In genomic region chr7:143322646-143323343, GRCh38 we compare ENCODE assay signal across 17 cellular contexts. TPM values are rescaled to one million over a fixed set of nuclear protein-coding genes. Genes with fewer than 3 reads are reported as not detected.
A peak's percentile ranks its signal among the peaks of the same experiment; 100 is the strongest.
DNase-seq lines count a peak whose midpoint lies in the region; ATAC-seq, FAIRE-seq and TF ChIP-seq lines count a peak whose summit lies in the region.
"Had no signal": no experiment of that assay in that cellular context is flagged by ENCODE, and none has a peak within 500 bp of the region (broad histone marks: within the 10 kb centered on the region; RNA-seq: fewer than 3 reads in every experiment).

No MANE protein-coding gene starts in this region.

- intact Hi-C loops in left ventricle myocardium superior (cut with micrococcal nuclease), result no loop called here

- FAIRE-seq in small intestine (lab: Jason Lieb, UNC), result no peak
- FAIRE-seq: colon, keratinocyte, TTC549 had no signal

- DNase-seq in WERI-Rb-1 (no peak), left ventricle myocardium superior (peak; percentile 54), small intestine (peak; percentile 26), SKM-1 (lab: John Stamatoyannopoulos, UW; ENCODE audit: unreplicated experiment) (no peak)
- DNase-seq: activated CD4-positive, alpha-beta memory T cell treated with anti-CD3 and anti-CD28 coated beads, Interleukin-2, amount 10 ng/mL, durations not matched to agents 7 days and 5 days; amygdala; NCI-H146; NCI-H446; stimulated activated CD4-positive, alpha-beta T cell treated with anti-CD3 and anti-CD28 coated beads, Interleukin-12 subunit alpha, Interleukin-12 subunit beta, amount 100 ng/mL, for 4 hours; stimulated activated naive CD8-positive, alpha-beta T cell treated with anti-CD3 and anti-CD28 coated beads, Interleukin-15, amount 100 ng/mL, for 72 hours had no signal

- peak; percentile 70 for ATAC-seq in left ventricle myocardium superior
- no peak for ATAC-seq in GM21526 (IDR thresholded peaks at IDR 0.05; ENCODE audit: low FRiP score, unreplicated experiment)

- H3K27me3 ChIP-seq in WERI-Rb-1 (ENCODE audit: insufficient read depth, low read depth, severe bottlenecking) (no peaks in the 10 kb centered on the region), small intestine (ENCODE audit: control insufficient read depth in 2 of 2, insufficient read depth in 2 of 2, low read length in 2 of 2) (no peaks in the 10 kb centered on the region)
- H3K27me3 ChIP-seq: BLaER1, SJSA1 had no signal

- H3K36me3 ChIP-seq in WERI-Rb-1 (no peaks in the 10 kb centered on the region), small intestine (ENCODE audit: control insufficient read depth in 2 of 2, insufficient read depth in 2 of 2, low read length in 2 of 2) (no peaks in the 10 kb centered on the region)
- H3K36me3 ChIP-seq: BLaER1, SJSA1 had no signal

- H3K4me1 ChIP-seq in small intestine (ENCODE audit: control insufficient read depth in 2 of 2, insufficient read depth in 1 of 2, low read depth in 1 of 2, low read length in 1 of 2), result no peaks in the 10 kb centered on the region
- H3K4me1 ChIP-seq: BLaER1, SJSA1 had no signal

- no peak for TF ChIP-seq CTCF in WERI-Rb-1 (IDR thresholded peaks at IDR 0.05; ENCODE audit: low read depth, low read length)

- peak overlapping the region; percentile 13; the same call in 1 of the 2 replicates for H3K27ac ChIP-seq in WERI-Rb-1
- H3K27ac ChIP-seq in small intestine (ENCODE audit: low read depth in 1 of 2, low read length in 1 of 2), result no peak overlapping the region
- H3K27ac ChIP-seq: BLaER1, epithelial cell of prostate, SJSA1 had no signal

- WGBS in small intestine, 3 donors, result 57 to 66% (median 65%) methylated on average over 20 of the region's 20 CpGs

- no peaks in the 10 kb centered on the region for H3K9me3 ChIP-seq in WERI-Rb-1 (ENCODE audit: severe bottlenecking)
- H3K9me3 ChIP-seq in small intestine (ENCODE audit: control insufficient read depth, low read depth), result no peaks in the 10 kb centered on the region
- H3K9me3 ChIP-seq: BLaER1, SJSA1 had no signal

- H3K4me3 ChIP-seq in WERI-Rb-1 (ENCODE audit: low read depth, low read length) (no peak overlapping the region), small intestine (ENCODE audit: low read depth in 1 of 2, low read length in 2 of 2) (no peak overlapping the region)
- H3K4me3 ChIP-seq: BLaER1, SJSA1 had no signal

RNA-seq across cellular contexts. Expression of gene CLCN1, which starts 6.9 kb away (rescaled TPM):
- not detected for total RNA-seq in left ventricle myocardium superior
- polyA plus RNA-seq in small intestine, result under 1 TPM in 1 of 3 donors, not detected in 2; 0.19 TPM
- total RNA-seq: SJSA1 had no signal
- polyA plus RNA-seq: keratinocyte had no signal

RNA-seq across cellular contexts. Expression of gene CASP2, which starts 34.6 kb away (rescaled TPM):
- total RNA-seq in left ventricle myocardium superior, result 12.6 TPM
- 10 to 100 TPM in 1 of 3 donors, 1 to 10 TPM in 2; 4.9 to 10.9 (median 7.2) TPM for polyA plus RNA-seq in small intestine

RNA-seq across cellular contexts. Expression of gene TMEM139, which starts 38.0 kb away (rescaled TPM):
- total RNA-seq in left ventricle myocardium superior, result 20.3 TPM
- 100 to 1,000 TPM in 1 of 3 donors, 10 to 100 TPM in 2; 35.4 to 127 (median 97.5) TPM for polyA plus RNA-seq in small intestine
- total RNA-seq: SJSA1 had no signal

RNA-seq across cellular contexts. Expression of gene FAM131B, which starts 39.7 kb away (rescaled TPM):
- total RNA-seq in left ventricle myocardium superior, result 0.57 TPM
- 1 to 10 TPM in 1 of 3 donors, under 1 TPM in 1, not detected in 1; 0.54 to 3.3 TPM for polyA plus RNA-seq in small intestine

RNA-seq across cellular contexts. Expression of gene ZYX, which starts 58.4 kb away (rescaled TPM):
- 73.9 TPM for total RNA-seq in left ventricle myocardium superior
- 10 to 100 TPM; 50.3 to 73.2 (median 50.8) TPM for polyA plus RNA-seq in small intestine

Comparison
In these comparisons a context has a peak if more than half of its experiments do, and no peak if none do; other contexts are left out.
1. DNase-seq: peak in left ventricle myocardium superior (single experiment) and small intestine (single experiment); none in WERI-Rb-1 (single experiment) and SKM-1 (single experiment).